In the genomic region with DNA sequence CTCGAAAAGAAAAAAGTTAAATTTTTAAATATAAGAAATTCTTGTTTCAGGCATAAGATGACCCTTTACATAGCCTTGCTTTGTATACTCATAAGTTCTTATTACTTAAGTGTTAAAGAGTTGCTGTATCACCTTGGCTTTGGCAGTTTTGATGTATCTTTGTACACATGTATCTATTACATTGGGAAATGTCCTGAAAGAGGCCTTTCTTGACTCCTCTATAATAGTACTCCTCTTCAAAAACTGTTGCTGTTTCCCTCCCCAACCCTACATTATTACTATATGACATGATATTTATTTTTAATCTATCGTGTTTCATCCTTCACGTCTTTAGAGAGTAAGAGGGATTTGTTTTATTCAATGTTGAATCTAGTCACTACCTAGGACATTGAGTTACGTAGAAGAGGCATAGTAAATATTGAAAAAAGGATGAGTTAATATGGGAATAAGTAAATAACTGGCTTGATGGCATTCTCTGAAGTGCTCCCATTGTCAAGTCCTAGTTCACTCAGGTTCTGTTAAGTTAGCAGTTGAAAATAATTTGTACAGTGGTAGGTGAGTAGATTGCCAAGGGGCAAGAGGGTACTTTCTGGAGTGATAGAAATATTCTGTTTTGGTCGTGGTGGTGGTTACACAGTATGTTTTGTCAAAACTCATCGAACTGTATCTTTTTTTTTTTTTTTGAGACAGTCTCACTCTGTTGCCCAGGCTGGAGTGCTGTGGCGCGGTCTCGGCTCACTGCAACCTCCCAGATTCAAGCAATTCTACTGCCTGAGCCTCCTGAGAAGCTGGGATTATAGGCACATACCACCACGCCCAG, we compare ENCODE assay signal across 14 cellular contexts. TPM values are rescaled to one million over a fixed set of nuclear protein-coding genes. Genes with fewer than 3 reads are reported as not detected.
DNase-seq lines count a peak whose midpoint lies in the region; ATAC-seq lines count a peak whose summit lies in the region.
"Had no signal": no experiment of that assay in that cellular context is flagged by ENCODE, and none has a peak within 500 bp of the region (broad histone marks: within the 10 kb centered on the region; RNA-seq: fewer than 3 reads in every experiment).

No MANE protein-coding gene starts in this region.

- no peak overlapping the region for H3K9ac ChIP-seq in skeletal muscle tissue (ENCODE audit: low read depth in 1 of 3, low read length in 3 of 3)

- ATAC-seq in GM19467 (IDR thresholded peaks at IDR 0.05; ENCODE audit: unreplicated experiment) = no peak

- peaks cover 28 to 59% (median 48%) of the 10 kb centered on the region in 3 donors for H3K4me1 ChIP-seq in skeletal muscle tissue (ENCODE audit: control insufficient read depth in 3 of 3, insufficient read depth in 3 of 3, low read length in 3 of 3)
- H3K4me1 ChIP-seq: SJSA1 had no signal

- H3K27me3 ChIP-seq in skeletal muscle tissue (ENCODE audit: control insufficient read depth in 3 of 3, insufficient read depth in 3 of 3, low read length in 3 of 3) = no peaks in the 10 kb centered on the region
- H3K27me3 ChIP-seq: SJSA1, stomach had no signal

- no peak for DNase-seq in activated naive CD4-positive, alpha-beta T cell treated with Interleukin-2 at 50 U/mL for 16 hours
- peak; percentile 45 for DNase-seq in NCI-H2029 (lab: John Stamatoyannopoulos, UW)
- DNase-seq in immature natural killer cell = no peak
- no peak for DNase-seq in NK-92 treated with Interleukin-12 subunit alpha and Interleukin-12 subunit beta, amount 100 ng/mL, for 24 hours (lab: John Stamatoyannopoulos, UW)
- no peak for DNase-seq in activated CD8-positive, alpha-beta memory T cell treated with anti-CD3 and anti-CD28 coated beads, Interleukin-2, amount 50 U/mL, for 4 hours
- DNase-seq: NCI-H1092 treated with DMSO at 0.1 percent for 48 hours, NCI-H2171 treated with DMSO at 0.1 percent for 48 hours, small intestine, stomach, T1000 had no signal

- peaks cover 4% of the 10 kb centered on the region for H3K36me3 Mint-ChIP-seq in activated naive CD4-positive, alpha-beta T cell treated with anti-CD3 and anti-CD28 coated beads, Interleukin-2, amount 50 U/mL, for 24 hours
- peaks cover 4 to 12% (median 6%) of the 10 kb centered on the region in 3 donors for H3K36me3 Mint-ChIP-seq in immature natural killer cell

- H3K4me1 Mint-ChIP-seq in activated naive CD4-positive, alpha-beta T cell treated with anti-CD3 and anti-CD28 coated beads, Interleukin-2, amount 50 U/mL, for 24 hours = peaks cover 58% of the 10 kb centered on the region
- peaks cover 43 to 61% of the 10 kb centered on the region in 2 donors for H3K4me1 Mint-ChIP-seq in immature natural killer cell

- peak overlapping the region; percentile 36 for H3K4me3 Mint-ChIP-seq in activated naive CD4-positive, alpha-beta T cell treated with anti-CD3 and anti-CD28 coated beads, Interleukin-2, amount 50 U/mL, for 24 hours
- peak overlapping the region in 2 of 5 donors; percentile 13 to 18 for H3K4me3 Mint-ChIP-seq in immature natural killer cell

- no peaks in the 10 kb centered on the region for H3K27me3 Mint-ChIP-seq in activated naive CD4-positive, alpha-beta T cell treated with anti-CD3 and anti-CD28 coated beads, Interleukin-2, amount 50 U/mL, for 24 hours
- peaks cover 0 to 2% (median 0%) of the 10 kb centered on the region in 3 donors for H3K27me3 Mint-ChIP-seq in immature natural killer cell (ENCODE audit: low read depth in 3 of 3)

- H3K27ac ChIP-seq in skeletal muscle tissue (ENCODE audit: low read depth, low read length) = peak overlapping the region; percentile 5
- H3K27ac ChIP-seq: SJSA1 had no signal

- peaks cover 5 to 20% (median 8%) of the 10 kb centered on the region in 3 donors for H3K36me3 ChIP-seq in skeletal muscle tissue (ENCODE audit: control insufficient read depth in 3 of 3, insufficient read depth in 3 of 3, low read length in 3 of 3)

- no peaks in the 10 kb centered on the region for H3K9me3 ChIP-seq in skeletal muscle tissue (ENCODE audit: control insufficient read depth in 3 of 3, low read length in 3 of 3)
- H3K9me3 ChIP-seq: SJSA1, stomach had no signal

- H3K4me3 ChIP-seq in skeletal muscle tissue (ENCODE audit: low read length in 3 of 3) = no peak overlapping the region
- H3K4me3 ChIP-seq: SJSA1, stomach had no signal

- H3K27ac Mint-ChIP-seq in activated naive CD4-positive, alpha-beta T cell treated with anti-CD3 and anti-CD28 coated beads, Interleukin-2, amount 50 U/mL, for 24 hours = peak overlapping the region; percentile 72
- peak overlapping the region; percentile 6 to 75 (median 33) for H3K27ac Mint-ChIP-seq in immature natural killer cell

- no peaks in the 10 kb centered on the region for H3K9me3 Mint-ChIP-seq in activated naive CD4-positive, alpha-beta T cell treated with anti-CD3 and anti-CD28 coated beads, Interleukin-2, amount 50 U/mL, for 24 hours
- H3K9me3 Mint-ChIP-seq in immature natural killer cell = no peaks in the 10 kb centered on the region

RNA-seq across cellular contexts. Expression of gene THRAP3, which starts 8.2 kb away (rescaled TPM):
- 100 to 1,000 TPM in 1 of 3 donors, 10 to 100 TPM in 2; 61.6 to 103 (median 70.7) TPM for polyA plus RNA-seq in immature natural killer cell
- total RNA-seq in skeletal muscle tissue = 51.7 TPM
